Comparison of ENCODE assay signal across 8 cellular contexts in the genomic region with DNA sequence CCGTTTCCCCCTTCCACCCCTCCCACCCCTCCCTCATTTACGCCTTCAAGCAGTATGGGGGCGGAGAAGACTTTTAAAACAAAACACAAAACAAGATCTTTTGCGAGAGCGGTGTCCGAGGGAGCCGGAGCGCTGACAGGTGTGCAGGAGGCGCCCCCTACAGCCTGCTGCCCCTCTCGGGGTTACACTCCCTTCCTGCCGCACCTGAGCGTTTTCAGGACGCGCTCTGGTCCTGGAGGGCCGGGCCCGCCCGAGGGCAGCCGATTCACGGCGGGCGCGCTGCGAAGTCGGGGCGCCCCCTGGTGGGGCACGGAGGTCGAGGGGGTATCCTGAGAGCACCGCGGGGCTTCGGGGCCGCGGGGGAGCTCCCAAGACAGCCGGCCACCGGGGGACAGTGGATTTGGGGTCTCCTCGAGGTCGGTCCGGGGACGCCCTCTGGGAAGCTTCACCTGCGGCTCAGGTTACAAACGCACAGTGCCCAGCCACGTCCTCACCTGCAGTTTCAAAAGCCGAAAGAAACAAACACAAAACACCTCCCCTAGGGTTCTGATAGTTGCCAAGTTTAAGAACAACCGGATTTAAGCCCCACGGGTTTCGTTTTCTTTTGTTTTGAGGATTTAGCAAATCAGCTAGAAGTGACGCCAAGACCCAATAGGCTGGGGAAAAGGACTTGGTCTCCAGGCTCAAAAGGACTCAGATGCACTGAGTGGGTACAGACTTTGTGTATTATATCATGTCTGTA. TPM values are rescaled to one million over a fixed set of nuclear protein-coding genes. Genes with fewer than 3 reads are reported as not detected.
DNase-seq lines count a peak whose midpoint lies in the region; ATAC-seq, FAIRE-seq and TF ChIP-seq lines count a peak whose summit lies in the region.

No MANE protein-coding gene starts in this region.

- no peaks in the 10 kb centered on the region for H3K9me3 ChIP-seq in Caco-2
- H3K9me3 ChIP-seq in RWPE2 (ENCODE audit: severe bottlenecking): no peaks in the 10 kb centered on the region
- no peaks in the 10 kb centered on the region for H3K9me3 ChIP-seq in right cardiac atrium (ENCODE audit: control insufficient read depth, low read length)
- H3K9me3 ChIP-seq in small intestine (ENCODE audit: control insufficient read depth, low read depth): no peaks in the 10 kb centered on the region

- WGBS in right cardiac atrium: 2% methylated on average over 46 of the region's 46 CpGs
- WGBS in small intestine, 3 donors: 1 to 3% (median 1%) methylated on average over 35 to 46 of the region's 46 CpGs

- H3K27me3 ChIP-seq in Caco-2 (replicated peaks; ENCODE audit: control insufficient read depth, insufficient read depth, low read length): no peaks in the 10 kb centered on the region
- H3K27me3 ChIP-seq in RWPE2 (ENCODE audit: insufficient read depth, poor library complexity, severe bottlenecking): peaks cover 65% of the 10 kb centered on the region
- no peaks in the 10 kb centered on the region for H3K27me3 ChIP-seq in right cardiac atrium (ENCODE audit: control insufficient read depth, insufficient read depth)
- H3K27me3 ChIP-seq in small intestine (ENCODE audit: control insufficient read depth in 2 of 2, insufficient read depth in 2 of 2, low read length in 2 of 2): peaks cover 3 to 38% of the 10 kb centered on the region in 2 donors

- CTCF ChIA-PET in Caco-2 (lab: Charles Lee): interaction anchor here (0.6 to 1.6 kb wide), 3 partner anchors 196 to 236 kb away, joined by 3 to 7 read pairs (median 3); partner anchors contain the start of gene ALPK1

- TF ChIP-seq CTCF in Caco-2 (IDR thresholded peaks at IDR 0.05; ENCODE audit: insufficient read depth in 1 of 2, low read depth in 1 of 2, low read length in 1 of 2, severe bottlenecking in 1 of 2, unreplicated experiment in 1 of 2): peak; percentile 80 to 84
- peak; percentile 83 for TF ChIP-seq CTCF in RWPE2 (IDR thresholded peaks at IDR 0.05; ENCODE audit: poor library complexity, severe bottlenecking)

- BruUV-seq in Caco-2 (replicated peaks; lab: Mats Ljungman, UMichigan): no TSS peak

- no peak overlapping the region for H3K27ac Mint-ChIP-seq in Caco-2 (ENCODE audit: unreplicated experiment)

- FAIRE-seq in small intestine (lab: Jason Lieb, UNC): no peak

- peaks cover 21% of the 10 kb centered on the region for H3K27me3 Mint-ChIP-seq in Caco-2 (ENCODE audit: insufficient read depth, unreplicated experiment)

- H3K27ac ChIP-seq in RWPE2 (ENCODE audit: poor library complexity, severe bottlenecking): no peak overlapping the region
- H3K27ac ChIP-seq in right cardiac atrium (ENCODE audit: low read length): no peak overlapping the region
- H3K27ac ChIP-seq in small intestine (ENCODE audit: low read depth in 1 of 2, low read length in 1 of 2): no peak overlapping the region

- no peaks in the 10 kb centered on the region for H3K36me3 Mint-ChIP-seq in Caco-2 (ENCODE audit: insufficient read depth, unreplicated experiment)

- intact Hi-C loops in Caco-2 (cut with micrococcal nuclease; ENCODE audit: unreplicated experiment) (loop anchor here (1.0 to 10.0 kb wide), 7 partner anchors 80 to 427 kb away; no protein-coding TSS in a partner anchor), right cardiac atrium (cut with DNase I) (loop anchor here in 3 of 4 donors (5.0 to 10.0 kb wide), 2 partner anchors 189 to 197 kb away; no protein-coding TSS in a partner anchor)

- H3K4me1 Mint-ChIP-seq in Caco-2 (ENCODE audit: low read depth, unreplicated experiment): peaks cover 6% of the 10 kb centered on the region

- H3K4me1 ChIP-seq in Caco-2 (no peaks in the 10 kb centered on the region), RWPE2 (ENCODE audit: insufficient read depth, poor library complexity, severe bottlenecking) (peaks cover 5% of the 10 kb centered on the region), right cardiac atrium (ENCODE audit: control insufficient read depth, insufficient read depth, low read length) (no peaks in the 10 kb centered on the region), small intestine (ENCODE audit: control insufficient read depth in 2 of 2, insufficient read depth in 1 of 2, low read depth in 1 of 2, low read length in 1 of 2) (peaks cover 0 to 2% of the 10 kb centered on the region in 2 donors)

- H3K36me3 ChIP-seq in Caco-2 (ENCODE audit: control insufficient read depth, insufficient read depth, low read length): no peaks in the 10 kb centered on the region
- H3K36me3 ChIP-seq in RWPE2 (ENCODE audit: low read depth): no peaks in the 10 kb centered on the region
- no peaks in the 10 kb centered on the region for H3K36me3 ChIP-seq in small intestine (ENCODE audit: control insufficient read depth in 2 of 2, insufficient read depth in 2 of 2, low read length in 2 of 2)

- POLR2A ChIA-PET in Caco-2 (lab: Charles Lee): no interaction called here

- peak overlapping the region; percentile 40 for H3K4me3 Mint-ChIP-seq in Caco-2 (ENCODE audit: unreplicated experiment)

- H3K4me3 ChIP-seq in Caco-2 (ENCODE audit: low read depth, low read length) (peak overlapping the region; percentile 8), RWPE2 (ENCODE audit: severe bottlenecking) (peak overlapping the region; percentile 20), right cardiac atrium (ENCODE audit: low read length) (peak overlapping the region; percentile 49), small intestine (ENCODE audit: low read depth in 1 of 2, low read length in 2 of 2) (peak overlapping the region in 1 of 2 donors; percentile 47)

- ATAC-seq in GM21367 (IDR thresholded peaks at IDR 0.05; ENCODE audit: unreplicated experiment) (peak; percentile 90), RWPE2 (ENCODE audit: low read depth) (peak; percentile 88), right cardiac atrium (peak; percentile 85)

- DNase-seq in Caco-2 (peak; percentile 84 to 89), HT-29 (ENCODE audit: low spot score) (peak; percentile 85), RWPE2 (ENCODE audit: low spot score) (no peak), right cardiac atrium (peak; percentile 39 to 82 (median 79)), small intestine (peak; percentile 50), superior temporal gyrus (ENCODE audit: extremely low spot score) (no peak)
- peak; percentile 39 to 69 (median 52) for DNase-seq in activated naive CD4-positive, alpha-beta T cell (lab: John Stamatoyannopoulos, UW)

- no peaks in the 10 kb centered on the region for H3K9me3 Mint-ChIP-seq in Caco-2 (ENCODE audit: unreplicated experiment)

RNA-seq across cellular contexts. Expression of gene NEUROG2, which starts 8.0 kb away (rescaled TPM):
- not detected in 2 replicates for total RNA-seq in Caco-2 (2022)
- not detected in 2 replicates for total RNA-seq in HT-29 (2014; rRNA removed; shearing (Covaris generic))
- total RNA-seq in right cardiac atrium: not detected
- not detected for polyA plus RNA-seq in right cardiac atrium
- polyA plus RNA-seq in small intestine: not detected

Comparison
In these comparisons a context has a peak if more than half of its experiments do, and no peak if none do; other contexts are left out.
1. DNase-seq: peak in Caco-2 (2 of 2), HT-29 (single experiment), activated naive CD4-positive, alpha-beta T cell (4 of 4), right cardiac atrium (3 of 3) and small intestine (single experiment); none in RWPE2 (single experiment) and superior temporal gyrus (single experiment).
2. Peak in every context shown above with its lines, with median percentiles within 50 percentile points of each other: ATAC-seq.